Comparison of ENCODE assay signal across 7 cellular contexts in the genomic region with DNA sequence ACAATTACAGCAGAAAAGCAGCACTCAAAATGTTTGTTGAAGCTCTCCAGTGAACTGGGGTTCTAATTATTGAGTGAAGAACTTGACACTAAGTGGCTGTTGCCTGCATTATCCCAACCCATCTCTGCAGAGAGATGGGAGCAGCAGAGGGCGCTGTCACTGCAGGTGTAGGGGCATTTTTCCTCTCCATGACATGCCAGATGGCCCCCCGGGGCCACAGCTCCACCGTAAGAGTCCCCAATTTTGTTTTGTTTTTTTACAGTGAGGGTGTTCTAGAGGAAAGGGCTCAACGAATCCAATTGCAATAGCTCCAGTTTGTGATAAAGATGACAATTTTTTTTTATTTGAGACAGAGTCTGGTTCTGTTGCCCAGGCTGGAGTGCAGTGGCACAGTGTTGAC.
DNase-seq lines count a peak whose midpoint lies in the region; ATAC-seq and TF ChIP-seq lines count a peak whose summit lies in the region.

No MANE protein-coding gene starts in this region.

- ATAC-seq in GM18498 (IDR thresholded peaks at IDR 0.05; ENCODE audit: unreplicated experiment), result no peak

- H4K20me1 ChIP-seq in SU-DHL-6 (ENCODE audit: low read depth, low read length), result no peaks in the 10 kb centered on the region

- no peaks in the 10 kb centered on the region for H3K9me2 ChIP-seq in SU-DHL-6 (replicated peaks; ENCODE audit: insufficient read depth, low read length)

- no peaks in the 10 kb centered on the region for H3F3A ChIP-seq in SU-DHL-6 (ENCODE audit: insufficient read depth)

- H3K4me3 ChIP-seq in HL-60 (replicated peaks; ENCODE audit: insufficient read depth, low read length), result no peak overlapping the region
- no peak overlapping the region for H3K4me3 ChIP-seq in SU-DHL-6 (ENCODE audit: insufficient read depth, low read length, poor library complexity, severe bottlenecking)
- H3K4me3 ChIP-seq in choroid plexus epithelial cell (ENCODE audit: low read depth, low read length), result no peak overlapping the region

- H2AFZ ChIP-seq in SU-DHL-6 (ENCODE audit: low read depth, low read length, severe bottlenecking), result no peak overlapping the region

- H3K36me3 ChIP-seq in SU-DHL-6 (ENCODE audit: low read length), result no peaks in the 10 kb centered on the region

- H3K9ac ChIP-seq in SU-DHL-6 (ENCODE audit: low read length), result no peak overlapping the region

- no peak overlapping the region for H3K4me2 ChIP-seq in SU-DHL-6 (ENCODE audit: low read depth, low read length, poor library complexity, severe bottlenecking)

- H3K79me2 ChIP-seq in SU-DHL-6 (ENCODE audit: insufficient read depth, low read length), result no peaks in the 10 kb centered on the region

- H3K9me3 ChIP-seq in SU-DHL-6 (ENCODE audit: insufficient read depth, low read length), result no peaks in the 10 kb centered on the region

- DNase-seq in HL-60 (ENCODE audit: low read depth in 1 of 2, low spot score in 1 of 2) (peak in 1 of 2 experiments; percentile 43), choroid plexus epithelial cell (ENCODE audit: low read depth) (peak; percentile 25), putamen (ENCODE audit: low spot score) (no peak)
- DNase-seq in stimulated activated CD4-positive, alpha-beta T cell treated with anti-CD3 and anti-CD28 coated beads, Interleukin-15, amount 100 ng/mL, for 24 hours, result peak; percentile 50

- TF ChIP-seq CTCF in GM12873 (IDR thresholded peaks at IDR 0.05; ENCODE audit: insufficient read depth, low read depth, low read length, missing control alignments) (peak; percentile 73), HL-60 (IDR thresholded peaks at IDR 0.05; ENCODE audit: insufficient read depth, low read length) (peak; percentile 24), SU-DHL-6 (IDR thresholded peaks at IDR 0.05; ENCODE audit: insufficient read depth, low read length, poor library complexity, severe bottlenecking) (peak; percentile 33), choroid plexus epithelial cell (conservative IDR thresholded peaks at IDR 0.05; ENCODE audit: low read depth, low read length) (peak; percentile 66)

- H3K27ac ChIP-seq in HL-60 (replicated peaks) (no peak overlapping the region), SU-DHL-6 (ENCODE audit: low read depth, low read length) (no peak overlapping the region)

- H3K27me3 ChIP-seq in HL-60 (ENCODE audit: insufficient read depth, poor library complexity, severe bottlenecking), result no peaks in the 10 kb centered on the region
- H3K27me3 ChIP-seq in SU-DHL-6 (ENCODE audit: low read length), result no peaks in the 10 kb centered on the region
